11 cellular contexts compared by ENCODE assay signal in genomic region chr12:95733156-95733825, GRCh38. TPM values are rescaled to one million over a fixed set of nuclear protein-coding genes. Genes with fewer than 3 reads are reported as not detected.
A peak's percentile ranks its signal among the peaks of the same experiment; 100 is the strongest.
DNase-seq lines count a peak whose midpoint lies in the region; ATAC-seq and TF ChIP-seq lines count a peak whose summit lies in the region.
"Had no signal": no experiment of that assay in that cellular context is flagged by ENCODE, and none has a peak within 500 bp of the region (broad histone marks: within the 10 kb centered on the region; RNA-seq: fewer than 3 reads in every experiment).

No MANE protein-coding gene starts in this region.

- peak overlapping the region; percentile 33 to 73 (median 58) for H3K27ac ChIP-seq in sigmoid colon

- ATAC-seq in GM21528 (IDR thresholded peaks at IDR 0.05; ENCODE audit: low FRiP score, unreplicated experiment) = no peak
- no peak for ATAC-seq in GM19395 (IDR thresholded peaks at IDR 0.05; ENCODE audit: unreplicated experiment)

- H3K4me3 ChIP-seq in sigmoid colon = no peak overlapping the region
- H3K4me3 ChIP-seq: Peyer's patch had no signal

- no peak for TF ChIP-seq POLR2A in sigmoid colon (IDR thresholded peaks at IDR 0.05)

- 47 to 60% methylated on average over 3 of the region's 3 CpGs for WGBS in sigmoid colon, 2 donors

- H3K4me1 ChIP-seq in sigmoid colon = peaks cover 0 to 30% (median 19%) of the 10 kb centered on the region in 4 donors
- H3K4me1 ChIP-seq: Peyer's patch had no signal

- H3K36me3 ChIP-seq in sigmoid colon = no peaks in the 10 kb centered on the region
- H3K36me3 ChIP-seq: Peyer's patch had no signal

- no peak for TF ChIP-seq EP300 in sigmoid colon (IDR thresholded peaks at IDR 0.05)

- H3K9me3 ChIP-seq in sigmoid colon = no peaks in the 10 kb centered on the region
- H3K9me3 ChIP-seq: Peyer's patch had no signal

- DNase-seq in GM03348 (ENCODE audit: low spot score) (peak; percentile 70), SHP77 treated with DMSO at 0.1 percent for 48 hours (lab: John Stamatoyannopoulos, UW) (peak; percentile 19), foreskin melanocyte (peak; percentile 9), sigmoid colon (no peak), germinal center (ENCODE audit: low spot score) (no peak), posterior cingulate gyrus (no peak)
- DNase-seq: DMS 273 treated with DMSO at 0.1 percent for 48 hours, Peyer's patch had no signal

- intact Hi-C loops in sigmoid colon (cut with DNase I) (no loop called here), posterior cingulate gyrus (cut with DNase I) (no loop called here)

- TF ChIP-seq CTCF in sigmoid colon (IDR thresholded peaks at IDR 0.05) = no peak

- H3K27me3 ChIP-seq in sigmoid colon = no peaks in the 10 kb centered on the region
- H3K27me3 ChIP-seq: Peyer's patch had no signal

RNA-seq across cellular contexts. Expression of gene NTN4, which starts 57.3 kb away (rescaled TPM):
- 10 to 100 TPM in 3 of 4 donors, 1 to 10 TPM in 1; 7.2 to 17.4 (median 10.3) TPM for total RNA-seq in sigmoid colon
- 1 to 10 TPM; 3.7 to 6.0 (median 5.3) TPM for polyA plus RNA-seq in sigmoid colon
- total RNA-seq: activated CD8-positive, alpha-beta memory T cell treated with anti-CD3 and anti-CD28 coated beads for 36 hours had no signal

Comparison
In these comparisons a context has a peak if more than half of its experiments do, and no peak if none do; other contexts are left out.
1. DNase-seq: peak in GM03348 (single experiment), SHP77 treated with DMSO at 0.1 percent for 48 hours (single experiment) and foreskin melanocyte (single experiment); none in sigmoid colon (single experiment), germinal center (single experiment) and posterior cingulate gyrus (0 of 10).